ENCODE assay signal across 1 cellular context in genomic region chr21:31946871-31947550, GRCh38.
TF ChIP-seq lines count a peak whose summit lies in the region.

No MANE protein-coding gene starts in this region.

TF ChIP-seq in K562, 482 proteins besides CTCF, POLR2A, EP300 and RAD21:
- peak; percentile 87 to 88 for TF ChIP-seq NRF1 (conservative IDR thresholded peaks at IDR 0.05 in 1 of 2, IDR thresholded peaks at IDR 0.05 in 1 of 2)
TF ChIP-seq in K562: peak in this region for 1; not testable (repeated sequence) for 481.
